Comparison of ENCODE assay signal across 20 cellular contexts in the genomic region with DNA sequence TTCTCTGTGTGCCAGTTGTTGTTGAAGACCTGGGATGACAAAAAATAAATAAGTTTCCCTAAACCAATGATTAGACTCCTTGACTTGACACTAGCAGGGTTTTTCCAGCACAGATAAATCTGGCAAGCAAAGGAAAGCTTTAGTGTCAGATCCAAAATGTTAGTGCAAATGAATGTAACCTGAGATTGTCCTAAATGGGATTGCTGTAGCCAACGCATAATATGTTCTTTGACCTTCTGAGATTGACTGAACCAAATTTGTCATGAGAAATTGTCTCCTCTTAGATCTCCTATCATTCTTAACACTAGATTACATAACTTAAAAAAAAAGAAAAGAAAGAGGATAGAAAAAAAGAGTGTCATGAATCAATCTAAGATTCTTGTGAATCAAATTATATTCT.
"Had no signal": no experiment of that assay in that cellular context is flagged by ENCODE, and none has a peak within 500 bp of the region (broad histone marks: within the 10 kb centered on the region; RNA-seq: fewer than 3 reads in every experiment).

No MANE protein-coding gene starts in this region.

- H3K4me3 Mint-ChIP-seq: naive B cell; nephron progenitor cell; stimulated activated memory B cell treated with anti-CD40 and anti-IgM and Interleukin-4, amounts not matched to agents 10 μg/mL and 1 μg/mL and 100 μg/mL, for 72 hours; stimulated activated naive CD8-positive, alpha-beta T cell treated with anti-CD3 and anti-CD28 coated beads, Interleukin-15, Interleukin-2, amounts not matched to agents 100 ng/mL and 50 ng/mL, for 24 hours had no signal

- H3K9ac ChIP-seq: parathyroid adenoma had no signal

- H3K27me3 Mint-ChIP-seq: stimulated activated memory B cell treated with anti-CD40 and anti-IgM and Interleukin-4, amounts not matched to agents 10 μg/mL and 1 μg/mL and 100 μg/mL, for 72 hours had no signal

- H3K9me3 Mint-ChIP-seq: stimulated activated memory B cell treated with anti-CD40 and anti-IgM and Interleukin-4, amounts not matched to agents 10 μg/mL and 1 μg/mL and 100 μg/mL, for 72 hours; stimulated activated naive CD8-positive, alpha-beta T cell treated with anti-CD3 and anti-CD28 coated beads, Interleukin-15, Interleukin-2, amounts not matched to agents 100 ng/mL and 50 ng/mL, for 24 hours had no signal

- DNase-seq: cerebellar nuclear complex; effector CD4-positive, alpha-beta T cell; heart left ventricle; left ventricle myocardium inferior; mesenchymal stem cell; naive B cell; nephron progenitor cell; psoas muscle; retina; spleen; stimulated activated CD4-positive, alpha-beta T cell treated with anti-CD3 and anti-CD28 coated beads, Interleukin-15, amount 100 ng/mL, for 24 hours; stimulated activated CD4-positive, alpha-beta T cell treated with anti-CD3 and anti-CD28 coated beads, Interleukin-1b, Interleukin-23, amount 100 ng/mL, for 48 hours; stimulated activated CD4-positive, alpha-beta T cell treated with anti-CD3 and anti-CD28 coated beads, Interleukin-4, amount 100 ng/mL, for 24 hours; tibial artery had no signal

- H3K4me1 Mint-ChIP-seq: naive B cell; stimulated activated memory B cell treated with anti-CD40 and anti-IgM and Interleukin-4, amounts not matched to agents 10 μg/mL and 1 μg/mL and 100 μg/mL, for 72 hours had no signal

- H3K27me3 ChIP-seq: heart left ventricle, spleen, tibial artery had no signal

- H3K27ac Mint-ChIP-seq: naive B cell; nephron progenitor cell; stimulated activated memory B cell treated with anti-CD40 and anti-IgM and Interleukin-4, amounts not matched to agents 10 μg/mL and 1 μg/mL and 100 μg/mL, for 72 hours; stimulated activated naive CD8-positive, alpha-beta T cell treated with anti-CD3 and anti-CD28 coated beads, Interleukin-15, Interleukin-2, amounts not matched to agents 100 ng/mL and 50 ng/mL, for 24 hours had no signal

- H3K4me3 ChIP-seq: heart left ventricle, left ventricle myocardium inferior, lung, psoas muscle, spleen, tibial artery had no signal

- ATAC-seq: esophagus mucosa; heart left ventricle; psoas muscle; sciatic nerve; stimulated activated memory B cell treated with anti-CD40 and anti-IgM and Interleukin-4, amounts not matched to agents 10 μg/mL and 1 μg/mL and 100 μg/mL, for 72 hours had no signal

- H3K9me3 ChIP-seq: heart left ventricle, psoas muscle, tibial artery had no signal

- H3K36me3 ChIP-seq: heart left ventricle, left ventricle myocardium inferior, spleen, tibial artery had no signal

- H3K36me3 Mint-ChIP-seq: naive B cell; stimulated activated memory B cell treated with anti-CD40 and anti-IgM and Interleukin-4, amounts not matched to agents 10 μg/mL and 1 μg/mL and 100 μg/mL, for 72 hours had no signal

- H3K4me1 ChIP-seq: heart left ventricle, left ventricle myocardium inferior, psoas muscle, spleen, tibial artery had no signal
